In genomic region chr3:32296251-32297204, GRCh38 we compare ENCODE assay signal across 8 cellular contexts. TPM values are rescaled to one million over a fixed set of nuclear protein-coding genes. Genes with fewer than 3 reads are reported as not detected.
DNase-seq lines count a peak whose midpoint lies in the region; ATAC-seq, FAIRE-seq and TF ChIP-seq lines count a peak whose summit lies in the region.

No MANE protein-coding gene starts in this region.

- H3K4me1 ChIP-seq in A549 = peaks cover 10% of the 10 kb centered on the region; the same call in 1 of the 3 replicates

- no peaks in the 10 kb centered on the region for H3K9me2 ChIP-seq in SU-DHL-6 (replicated peaks; ENCODE audit: insufficient read depth, low read length)

- TF ChIP-seq CTCF in A549 (IDR thresholded peaks at IDR 0.05) (peak; percentile 89), SU-DHL-6 (IDR thresholded peaks at IDR 0.05; ENCODE audit: insufficient read depth, low read length, poor library complexity, severe bottlenecking) (peak; percentile 79), progenitor cell of endocrine pancreas (IDR thresholded peaks at IDR 0.05; ENCODE audit: unreplicated experiment) (peak; percentile 90)

- TF ChIP-seq EP300 in A549 (IDR thresholded peaks at IDR 0.05) (no peak), Ishikawa (IDR thresholded peaks at IDR 0.05; ENCODE audit: borderline replicate concordance) (no peak)

- intact Hi-C loops in Right ventricle myocardium superior (cut with DNase I) = loop anchor here (2.0 to 5.0 kb wide), 2 partner anchors 44 to 119 kb away; no protein-coding TSS in a partner anchor

- no peaks in the 10 kb centered on the region for H3K79me2 ChIP-seq in SU-DHL-6 (ENCODE audit: insufficient read depth, low read length)

- no peaks in the 10 kb centered on the region for H3K9me3 ChIP-seq in A549
- no peaks in the 10 kb centered on the region for H3K9me3 ChIP-seq in SU-DHL-6 (ENCODE audit: insufficient read depth, low read length)

- H3K27ac ChIP-seq in A549 = peak overlapping the region in 1 of 2 experiments; percentile 14; a peak in 3 of 6 replicates
- no peak overlapping the region for H3K27ac ChIP-seq in SU-DHL-6 (ENCODE audit: low read depth, low read length)

- FAIRE-seq in A549 (lab: Jason Lieb, UNC) (peak; percentile 90), GM18507 (lab: Jason Lieb, UNC) (peak; percentile 68)

- TF ChIP-seq RAD21 in A549 (conservative IDR thresholded peaks at IDR 0.05 in 1 of 2, IDR thresholded peaks at IDR 0.05 in 1 of 2) (peak; percentile 74 to 76), Ishikawa (IDR thresholded peaks at IDR 0.05; ENCODE audit: low read depth) (peak; percentile 84)

- peak overlapping the region; percentile 77 for H3K27ac Mint-ChIP-seq in activated naive CD8-positive, alpha-beta T cell treated with anti-CD3 and anti-CD28 coated beads, Interleukin-2, amount 10 ng/mL, durations not matched to agents 7 days and 5 days
- H3K27ac Mint-ChIP-seq in progenitor cell of endocrine pancreas = no peak overlapping the region

- H2AFZ ChIP-seq in SU-DHL-6 (ENCODE audit: low read depth, low read length, severe bottlenecking) = no peak overlapping the region

- no peaks in the 10 kb centered on the region for H3F3A ChIP-seq in SU-DHL-6 (ENCODE audit: insufficient read depth)

- CTCF ChIA-PET in A549 (lab: Yijun Ruan, JAX) = interaction anchor here (0.6 to 5.7 kb wide), 35 partner anchors 8 to 458 kb away, joined by 3 to 35 read pairs (median 4); no protein-coding TSS in a partner anchor

- no peaks in the 10 kb centered on the region for H3K9me3 Mint-ChIP-seq in activated naive CD8-positive, alpha-beta T cell treated with anti-CD3 and anti-CD28 coated beads, Interleukin-2, amount 10 ng/mL, durations not matched to agents 7 days and 5 days
- no peaks in the 10 kb centered on the region for H3K9me3 Mint-ChIP-seq in progenitor cell of endocrine pancreas (ENCODE audit: low read depth)

- H3K27me3 ChIP-seq in SU-DHL-6 (ENCODE audit: low read length) = no peaks in the 10 kb centered on the region

- H3K4me2 ChIP-seq in A549 = peak overlapping the region; percentile 41; the same call in 1 of the 3 replicates
- no peak overlapping the region for H3K4me2 ChIP-seq in SU-DHL-6 (ENCODE audit: low read depth, low read length, poor library complexity, severe bottlenecking)

- TF ChIP-seq POLR2A in A549 (IDR thresholded peaks at IDR 0.05; ENCODE audit: low read length) = no peak

- ATAC-seq in A549 = peak; percentile 91 to 97
- peak; percentile 79 for ATAC-seq in activated naive CD8-positive, alpha-beta T cell treated with anti-CD3 and anti-CD28 coated beads, Interleukin-2, amount 10 ng/mL, durations not matched to agents 7 days and 5 days (ENCODE audit: low read depth)
- ATAC-seq in Right ventricle myocardium superior (ENCODE audit: poor library complexity) = peak; percentile 92
- ATAC-seq in GM21723 (IDR thresholded peaks at IDR 0.05; ENCODE audit: unreplicated experiment) = no peak

- peak overlapping the region; percentile 62 for H3K4me3 Mint-ChIP-seq in activated naive CD8-positive, alpha-beta T cell treated with anti-CD3 and anti-CD28 coated beads, Interleukin-2, amount 10 ng/mL, durations not matched to agents 7 days and 5 days
- no peak overlapping the region for H3K4me3 Mint-ChIP-seq in progenitor cell of endocrine pancreas (ENCODE audit: low read depth)

- H3K36me3 ChIP-seq in SU-DHL-6 (ENCODE audit: low read length) = no peaks in the 10 kb centered on the region

- 33% methylated on average over 8 of the region's 8 CpGs for WGBS in A549 (ENCODE audit: missing lambda C conversion rate)

- H3K4me1 Mint-ChIP-seq in activated naive CD8-positive, alpha-beta T cell treated with anti-CD3 and anti-CD28 coated beads, Interleukin-2, amount 10 ng/mL, durations not matched to agents 7 days and 5 days = peaks cover 17% of the 10 kb centered on the region
- H3K4me1 Mint-ChIP-seq in progenitor cell of endocrine pancreas (ENCODE audit: low read depth) = peaks cover 32% of the 10 kb centered on the region

- H3K4me3 ChIP-seq in A549 = no peak overlapping the region
- H3K4me3 ChIP-seq in SU-DHL-6 (ENCODE audit: insufficient read depth, low read length, poor library complexity, severe bottlenecking) = no peak overlapping the region

- DNase-seq in A549 (ENCODE audit: low read depth in 1 of 2, low spot score in 1 of 2) (peak; percentile 67 to 86), GM18507 (ENCODE audit: extremely low spot score, insufficient read length, low read depth) (peak; percentile 57), Right ventricle myocardium superior (peak; percentile 66), progenitor cell of endocrine pancreas (ENCODE audit: low spot score, unreplicated experiment) (peak; percentile 23)
- DNase-seq in activated naive CD8-positive, alpha-beta T cell treated with anti-CD3 and anti-CD28 coated beads, Interleukin-2, amount 10 ng/mL, durations not matched to agents 7 days and 5 days = peak; percentile 61

- POLR2A ChIA-PET in A549 (lab: Yijun Ruan, JAX) = no interaction called here
- POLR2A ChIA-PET in activated naive CD8-positive, alpha-beta T cell treated with anti-CD3 and anti-CD28 coated beads, Interleukin-2, amount 10 ng/mL, durations not matched to agents 7 days and 5 days (lab: Charles Lee) = interaction anchor here (1.1 kb wide), 1 partner anchor 171 kb away, joined by 3 read pairs; no protein-coding TSS in a partner anchor

- no peaks in the 10 kb centered on the region for H4K20me1 ChIP-seq in SU-DHL-6 (ENCODE audit: low read depth, low read length)

- H3K27me3 Mint-ChIP-seq in activated naive CD8-positive, alpha-beta T cell treated with anti-CD3 and anti-CD28 coated beads, Interleukin-2, amount 10 ng/mL, durations not matched to agents 7 days and 5 days = no peaks in the 10 kb centered on the region
- no peaks in the 10 kb centered on the region for H3K27me3 Mint-ChIP-seq in progenitor cell of endocrine pancreas

- no peak overlapping the region for H3K9ac ChIP-seq in SU-DHL-6 (ENCODE audit: low read length)

- H3K36me3 Mint-ChIP-seq in activated naive CD8-positive, alpha-beta T cell treated with anti-CD3 and anti-CD28 coated beads, Interleukin-2, amount 10 ng/mL, durations not matched to agents 7 days and 5 days = no peaks in the 10 kb centered on the region
- peaks cover 5% of the 10 kb centered on the region for H3K36me3 Mint-ChIP-seq in progenitor cell of endocrine pancreas (ENCODE audit: insufficient read depth)

TF ChIP-seq in A549, 52 proteins besides CTCF, POLR2A, EP300 and RAD21:
- TF ChIP-seq MAX (IDR thresholded peaks at IDR 0.05) = no peak
- TF ChIP-seq SMC3 (IDR thresholded peaks at IDR 0.05) = peak; percentile 83
- no peak for TF ChIP-seq RCOR1 (IDR thresholded peaks at IDR 0.05; ENCODE audit: low read depth, low read length)

TF ChIP-seq in Ishikawa, 13 proteins besides CTCF, POLR2A, EP300 and RAD21:
- TF ChIP-seq YY1 (IDR thresholded peaks at IDR 0.05; ENCODE audit: low read depth) (0 out of 2 replicates have a peak, but pooled peaks have one; percentile 40), EGR1 (IDR thresholded peaks at IDR 0.05) (no peak)

RNA-seq across cellular contexts. Expression of gene CMTM8, which starts 58.0 kb away (rescaled TPM):
- 15.6 and 16.1 TPM in 2 replicates for polyA plus RNA-seq in A549 (2011; rRNA removed)
- 17.9 and 24.0 TPM in 2 replicates for polyA plus RNA-seq in A549 (2012; cell fraction: cytosol; rRNA removed)
- polyA plus RNA-seq in A549 (2012; cell fraction: nucleus; rRNA removed) = 12.0 and 14.2 TPM in 2 replicates
- 8.2 to 9.0 TPM (median 8.4 TPM) in 3 replicates for polyA plus RNA-seq in A549 (2017; fragmentation: RNase III; extraction: RNeasy Plus Mini Kit Qiagen cat#74134 plus additional on column Dnase treatment)
- polyA minus RNA-seq in A549 (2011; rRNA and poly(A)+ RNA removed) = 6.8 and 9.6 TPM in 2 replicates
- total RNA-seq in activated naive CD8-positive, alpha-beta T cell treated with anti-CD3 and anti-CD28 coated beads, Interleukin-2, amount 10 ng/mL, durations not matched to agents 7 days and 5 days = 1 to 10 TPM; 2.6 to 2.7 TPM
- total RNA-seq in Right ventricle myocardium superior = 4.4 TPM
- total RNA-seq in progenitor cell of endocrine pancreas = 33.8 and 39.1 TPM in 2 replicates

Comparison
In these comparisons a context has a peak if more than half of its experiments do, and no peak if none do; other contexts are left out.
1. DNase-seq: peak in every context shown above with its lines; median percentile 76 in A549; 66 in Right ventricle myocardium superior; 61 in activated naive CD8-positive, alpha-beta T cell treated with anti-CD3 and anti-CD28 coated beads, Interleukin-2, amount 10 ng/mL, durations not matched to agents 7 days and 5 days; 57 in GM18507; 23 in progenitor cell of endocrine pancreas.